Comparison of ENCODE assay signal across 13 cellular contexts in the genomic region with DNA sequence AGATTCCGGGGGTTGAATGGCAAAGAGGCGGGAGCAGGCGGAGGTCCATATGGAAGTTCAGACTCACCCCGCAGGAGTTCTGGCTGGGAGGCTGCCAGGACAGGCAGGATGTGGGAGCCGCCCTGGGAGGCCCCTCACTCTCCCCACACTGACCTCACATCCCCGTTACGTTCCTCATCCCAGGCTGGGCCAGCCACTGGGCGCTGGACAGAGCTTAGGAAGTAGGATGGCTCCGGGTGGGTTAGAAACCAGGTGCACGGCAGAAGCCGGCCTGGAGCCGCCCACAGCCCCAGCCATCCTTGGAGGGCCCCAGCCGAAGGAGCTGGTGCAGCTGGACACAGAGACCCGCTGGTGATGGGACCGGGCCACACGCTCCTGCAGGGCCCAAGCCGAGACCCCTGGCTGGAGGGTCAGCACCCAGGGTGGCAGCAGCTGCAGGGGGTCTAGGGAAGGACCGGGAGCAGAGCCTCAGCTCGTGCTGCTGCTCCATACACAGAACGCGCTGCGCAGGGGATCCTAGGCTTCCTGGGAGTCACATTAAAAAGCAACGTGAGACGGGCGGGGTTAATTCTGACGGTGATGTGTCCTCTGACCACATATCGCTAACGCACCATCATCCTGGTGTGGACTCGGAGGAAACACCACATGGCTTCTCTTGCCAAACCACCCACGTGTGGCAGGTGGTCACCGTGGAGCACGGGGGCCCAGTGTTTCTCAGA.
DNase-seq lines count a peak whose midpoint lies in the region; ATAC-seq, FAIRE-seq and TF ChIP-seq lines count a peak whose summit lies in the region.
"Had no signal": no experiment of that assay in that cellular context is flagged by ENCODE, and none has a peak within 500 bp of the region (broad histone marks: within the 10 kb centered on the region; RNA-seq: fewer than 3 reads in every experiment).

No MANE protein-coding gene starts in this region.

- TF ChIP-seq CTCF in astrocyte of the cerebellum (IDR thresholded peaks at IDR 0.05; ENCODE audit: low read depth, low read length, missing control alignments) = no peak
- no peak for TF ChIP-seq CTCF in kidney (IDR thresholded peaks at IDR 0.05; ENCODE audit: borderline replicate concordance, extremely low read depth, insufficient read depth)

- H3K9me3 ChIP-seq in kidney (ENCODE audit: control insufficient read depth in 1 of 2, low read length in 2 of 2) = no peaks in the 10 kb centered on the region
- H3K9me3 ChIP-seq: esophagus squamous epithelium had no signal

- H3K36me3 ChIP-seq in kidney (ENCODE audit: control insufficient read depth in 1 of 2, insufficient read depth in 2 of 2, low read length in 2 of 2) = no peaks in the 10 kb centered on the region
- H3K36me3 ChIP-seq: esophagus squamous epithelium had no signal

- DNase-seq in Right ventricle myocardium inferior (ENCODE audit: missing footprints) (peak; percentile 53), cardiac septum (ENCODE audit: low spot score) (no peak), astrocyte of the cerebellum (ENCODE audit: low read depth) (peak; percentile 47), kidney (peak; percentile 67), NCI-H1105 treated with DMSO at 0.1 percent for 48 hours (lab: John Stamatoyannopoulos, UW) (no peak)
- DNase-seq: activated naive CD8-positive, alpha-beta T cell treated with anti-CD3 and anti-CD28 coated beads, Interleukin-2, amount 10 ng/mL, durations not matched to agents 7 days and 5 days; cortex of kidney; DMS153; esophagus squamous epithelium; NK-92 treated with Interleukin-12 subunit alpha and Interleukin-12 subunit beta, amount 100 ng/mL, for 24 hours had no signal

- no peak overlapping the region for H3K9ac ChIP-seq in kidney (ENCODE audit: low read length in 2 of 2)

- intact Hi-C loops in Right ventricle myocardium inferior (cut with DNase I) (loop anchor here (2.0 to 5.0 kb wide), 3 partner anchors 96 to 277 kb away; no protein-coding TSS in a partner anchor), cardiac septum (cut with DNase I) (loop anchor here (5.0 to 10.0 kb wide), 2 partner anchors 203 to 276 kb away; no protein-coding TSS in a partner anchor), kidney (cut with DNase I) (no loop called here)

- ATAC-seq in Right ventricle myocardium inferior (no peak), GM18909 (IDR thresholded peaks at IDR 0.05; ENCODE audit: poor library complexity, unreplicated experiment) (no peak), GM18511 (IDR thresholded peaks at IDR 0.05; ENCODE audit: unreplicated experiment) (no peak), GM21447 (IDR thresholded peaks at IDR 0.05; ENCODE audit: unreplicated experiment) (no peak)

- in situ Hi-C loops in astrocyte of the cerebellum (cut with HindIII; ENCODE audit: low sequenced_read_pairs) = no loop called here

- FAIRE-seq in kidney (lab: Jason Lieb, UNC) = no peak

- peaks cover 0 to 14% of the 10 kb centered on the region in 2 donors for H3K4me1 ChIP-seq in kidney (ENCODE audit: control insufficient read depth in 1 of 2, insufficient read depth in 1 of 2, low read depth in 1 of 2, low read length in 2 of 2)

- no peak overlapping the region for H3K4me3 ChIP-seq in astrocyte of the cerebellum (ENCODE audit: low read depth, low read length)
- H3K4me3 ChIP-seq in kidney (ENCODE audit: low read length in 2 of 2) = no peak overlapping the region

- no peak overlapping the region for H3K27ac ChIP-seq in kidney (ENCODE audit: low read depth in 2 of 2, low read length in 2 of 2)
- H3K27ac ChIP-seq: esophagus squamous epithelium had no signal

Comparison
In these comparisons a context has a peak if more than half of its experiments do, and no peak if none do; other contexts are left out.
1. DNase-seq: peak in Right ventricle myocardium inferior (single experiment), astrocyte of the cerebellum (single experiment) and kidney (single experiment); none in cardiac septum (single experiment) and NCI-H1105 treated with DMSO at 0.1 percent for 48 hours (single experiment).